In genomic region chr1:241998412-241998921, GRCh38 we compare ENCODE assay signal across 8 cellular contexts. TPM values are rescaled to one million over a fixed set of nuclear protein-coding genes. Genes with fewer than 3 reads are reported as not detected.
A peak's percentile ranks its signal among the peaks of the same experiment; 100 is the strongest.
DNase-seq lines count a peak whose midpoint lies in the region; TF ChIP-seq lines count a peak whose summit lies in the region.

No MANE protein-coding gene starts in this region.

- TF ChIP-seq CTCF in GM12873 (IDR thresholded peaks at IDR 0.05; ENCODE audit: insufficient read depth, low read depth, low read length, missing control alignments), result peak; percentile 78
- peak; percentile 76 for TF ChIP-seq CTCF in HFFc6 (IDR thresholded peaks at IDR 0.05)
- peak; percentile 95 for TF ChIP-seq CTCF in endodermal cell (conservative IDR thresholded peaks at IDR 0.05)

- H3K4me3 Mint-ChIP-seq in HFFc6, result peak overlapping the region; percentile 74
- peak overlapping the region; percentile 49 for H3K4me3 Mint-ChIP-seq in endodermal cell

- peaks cover 16% of the 10 kb centered on the region for H3K4me1 Mint-ChIP-seq in HFFc6 (ENCODE audit: low read depth)
- H3K4me1 Mint-ChIP-seq in endodermal cell, result peaks cover 19% of the 10 kb centered on the region

- H3K27me3 ChIP-seq in endodermal cell (ENCODE audit: control insufficient read depth, insufficient read depth, low read length, poor library complexity, severe bottlenecking), result peaks cover 5% of the 10 kb centered on the region

- H3K27ac ChIP-seq in endodermal cell (ENCODE audit: low read depth, low read length) (no peak overlapping the region), mesodermal cell (ENCODE audit: low read depth, low read length, severe bottlenecking) (no peak overlapping the region)

- no peak overlapping the region; the same call in 1 of the 2 replicates for H3K27ac Mint-ChIP-seq in HFFc6
- H3K27ac Mint-ChIP-seq in endodermal cell, result no peak overlapping the region

- 0 to 14% methylated on average over 5 to 20 of the region's 20 CpGs for WGBS in endodermal cell (ENCODE audit: insufficient coverage in 1 of 2, insufficient read length in 1 of 2), 2 experiments
- WGBS in mesodermal cell (ENCODE audit: insufficient coverage in 2 of 2), 2 experiments, result 14 to 15% methylated on average over 8 to 12 of the region's 20 CpGs

- H3K36me3 ChIP-seq in endodermal cell (ENCODE audit: control insufficient read depth, insufficient read depth, low read length) (no peaks in the 10 kb centered on the region), mesodermal cell (ENCODE audit: control insufficient read depth, insufficient read depth, low read length) (no peaks in the 10 kb centered on the region)

- peak; percentile 56 for DNase-seq in HFFc6
- peak; percentile 66 for DNase-seq in NCI-H226
- DNase-seq in activated CD8-positive, alpha-beta memory T cell treated with anti-CD3 and anti-CD28 coated beads for 24 hours, result peak; percentile 78
- DNase-seq in endodermal cell, result peak; percentile 93
- DNase-seq in stimulated activated CD8-positive, alpha-beta memory T cell treated with anti-CD3 and anti-CD28 coated beads, Interleukin-15, amount 100 ng/mL, for 24 hours (ENCODE audit: low read depth), result peak; percentile 23
- DNase-seq in NCI-H1092 treated with DMSO at 0.1 percent for 48 hours (lab: John Stamatoyannopoulos, UW), result no peak

- H3K9me3 ChIP-seq in endodermal cell (ENCODE audit: control insufficient read depth, low read length) (no peaks in the 10 kb centered on the region), mesodermal cell (ENCODE audit: control insufficient read depth, low read length) (no peaks in the 10 kb centered on the region)

- H3K27me3 Mint-ChIP-seq in HFFc6 (ENCODE audit: insufficient read depth), result peaks cover 3% of the 10 kb centered on the region; the same call in 1 of the 2 replicates
- peaks cover 20% of the 10 kb centered on the region for H3K27me3 Mint-ChIP-seq in endodermal cell (ENCODE audit: insufficient read depth)

- no peak overlapping the region for H3K9ac ChIP-seq in endodermal cell (ENCODE audit: extremely low read depth, low read length, poor library complexity, severe bottlenecking)

- H3K9me3 Mint-ChIP-seq in HFFc6, result no peaks in the 10 kb centered on the region
- H3K9me3 Mint-ChIP-seq in endodermal cell, result no peaks in the 10 kb centered on the region

- H3K36me3 Mint-ChIP-seq in HFFc6 (ENCODE audit: low read depth) (no peaks in the 10 kb centered on the region), endodermal cell (ENCODE audit: low read depth) (no peaks in the 10 kb centered on the region)

- peak overlapping the region; percentile 62 for H3K4me3 ChIP-seq in endodermal cell (ENCODE audit: low read length)
- peak overlapping the region; percentile 8 for H3K4me3 ChIP-seq in mesodermal cell (ENCODE audit: extremely low read depth, insufficient read depth, low read length, poor library complexity, severe bottlenecking)

- H3K4me1 ChIP-seq in endodermal cell (ENCODE audit: control insufficient read depth, insufficient read depth, low read length) (peaks cover 3% of the 10 kb centered on the region), mesodermal cell (ENCODE audit: control insufficient read depth, insufficient read depth, low read length, poor library complexity, severe bottlenecking) (no peaks in the 10 kb centered on the region)

RNA-seq across cellular contexts. Expression of gene MAP1LC3C, which starts 0.4 kb away (rescaled TPM):
- total RNA-seq in HFFc6 (2021; fragmentation: NEBNext Ultra II Directional; extraction: Animal tissue kit (Norgen Biotek cat#: 25700)), result not detected
- under 1 TPM in 1 of 2 donors, not detected in 1; 0.22 TPM for total RNA-seq in endodermal cell
- polyA plus RNA-seq in endodermal cell (2013, experiment 1 of 2), result 1.7 TPM
- polyA plus RNA-seq in endodermal cell (2013, experiment 2 of 2), result 2.0 TPM
- 0.52 TPM for polyA plus RNA-seq in mesodermal cell (2013, experiment 1 of 2)
- 0.25 TPM for polyA plus RNA-seq in mesodermal cell (2013, experiment 2 of 2)

RNA-seq across cellular contexts. Expression of gene BECN2, which starts 40.9 kb away (rescaled TPM):
- not detected for total RNA-seq in HFFc6 (2021; fragmentation: NEBNext Ultra II Directional; extraction: Animal tissue kit (Norgen Biotek cat#: 25700))
- total RNA-seq in endodermal cell, result not detected
- polyA plus RNA-seq in endodermal cell (2013, experiment 1 of 2), result not detected
- not detected for polyA plus RNA-seq in endodermal cell (2013, experiment 2 of 2)
- polyA plus RNA-seq in mesodermal cell (2013, experiment 1 of 2), result not detected
- not detected for polyA plus RNA-seq in mesodermal cell (2013, experiment 2 of 2)
